In the genomic region with DNA sequence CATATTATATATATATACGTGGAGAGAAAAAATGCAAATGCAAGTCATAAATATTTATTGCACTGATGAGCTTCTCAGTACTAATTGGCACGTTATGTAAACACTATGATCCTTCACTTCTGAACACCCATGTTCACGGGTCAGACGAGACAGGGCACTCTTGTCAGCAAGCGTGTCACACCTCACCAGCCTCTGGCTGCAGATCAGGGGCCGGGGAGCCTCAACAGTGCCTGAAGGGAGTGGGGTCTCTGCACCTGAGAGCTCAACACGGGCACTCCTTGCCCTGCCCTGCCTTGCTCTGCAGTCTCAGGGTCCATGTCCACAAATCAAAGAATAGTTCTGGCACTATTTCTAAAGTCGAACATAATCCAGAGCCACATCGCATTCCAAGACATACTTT, we compare ENCODE assay signal across 9 cellular contexts.
DNase-seq lines count a peak whose midpoint lies in the region; ATAC-seq and TF ChIP-seq lines count a peak whose summit lies in the region.
"Had no signal": no experiment of that assay in that cellular context is flagged by ENCODE, and none has a peak within 500 bp of the region (broad histone marks: within the 10 kb centered on the region; RNA-seq: fewer than 3 reads in every experiment).

No MANE protein-coding gene starts in this region.

- no peaks in the 10 kb centered on the region; the same call in 1 of the 2 replicates for H4K20me1 ChIP-seq in OCI-LY3 (ENCODE audit: insufficient read depth, low read length)
- H4K20me1 ChIP-seq: BLaER1 had no signal

- H3K27me3 ChIP-seq in OCI-LY3 (ENCODE audit: low read depth, low read length): no peaks in the 10 kb centered on the region
- peaks cover 47% of the 10 kb centered on the region for H3K27me3 ChIP-seq in iPS-15b (ENCODE audit: control insufficient read depth, insufficient read depth, low read length)
- H3K27me3 ChIP-seq: BLaER1 had no signal

- H3K27ac Mint-ChIP-seq in activated T-cell treated with anti-CD3 and anti-CD28 coated beads, Interleukin-2, amount 50 U/mL, for 24 hours: peak overlapping the region; percentile 97
- H3K27ac Mint-ChIP-seq in stimulated activated naive CD8-positive, alpha-beta T cell treated with anti-CD3 and anti-CD28 coated beads, Interleukin-15, amount 100 ng/mL, for 72 hours: peak overlapping the region in 1 of 2 donors; percentile 92

- 0 out of 2 replicates have a peak overlapping the region, but pooled peaks have one; percentile 16 for H3K27ac ChIP-seq in OCI-LY3 (ENCODE audit: low read length)
- H3K27ac ChIP-seq: BLaER1 had no signal

- H3K4me3 ChIP-seq in OCI-LY3 (ENCODE audit: low read length) (peak overlapping the region; percentile 81), iPS-15b (ENCODE audit: low read depth, low read length) (peak overlapping the region; percentile 58)
- H3K4me3 ChIP-seq: BLaER1 had no signal

- H3K4me1 ChIP-seq in OCI-LY3 (ENCODE audit: low read length) (peaks cover 20% of the 10 kb centered on the region; the same call in 1 of the 2 replicates), iPS-15b (ENCODE audit: control insufficient read depth, insufficient read depth, low read length) (peaks cover 8% of the 10 kb centered on the region)
- H3K4me1 ChIP-seq: BLaER1 had no signal

- no peak for TF ChIP-seq CTCF in OCI-LY3 (IDR thresholded peaks at IDR 0.05; ENCODE audit: low read depth, low read length)

- H3K36me3 ChIP-seq in OCI-LY3 (replicated peaks; ENCODE audit: low read depth, low read length): peaks cover 11% of the 10 kb centered on the region
- no peaks in the 10 kb centered on the region for H3K36me3 ChIP-seq in iPS-15b (ENCODE audit: control insufficient read depth, insufficient read depth, low read length)
- H3K36me3 ChIP-seq: BLaER1 had no signal

- H3K9me3 Mint-ChIP-seq in activated T-cell treated with anti-CD3 and anti-CD28 coated beads, Interleukin-2, amount 50 U/mL, for 24 hours: peaks cover 6% of the 10 kb centered on the region
- peaks cover 0 to 8% of the 10 kb centered on the region in 2 donors for H3K9me3 Mint-ChIP-seq in stimulated activated naive CD8-positive, alpha-beta T cell treated with anti-CD3 and anti-CD28 coated beads, Interleukin-15, amount 100 ng/mL, for 72 hours

- H3K27me3 Mint-ChIP-seq in activated T-cell treated with anti-CD3 and anti-CD28 coated beads, Interleukin-2, amount 50 U/mL, for 24 hours: no peaks in the 10 kb centered on the region
- no peaks in the 10 kb centered on the region for H3K27me3 Mint-ChIP-seq in stimulated activated naive CD8-positive, alpha-beta T cell treated with anti-CD3 and anti-CD28 coated beads, Interleukin-15, amount 100 ng/mL, for 72 hours

- in situ Hi-C loops in KBM-7 (cut with MboI; ENCODE audit: low pct_unique_long_range_greater_than_20kb, low sequenced_read_pairs): no loop called here

- ATAC-seq in stimulated activated naive CD8-positive, alpha-beta T cell treated with anti-CD3 and anti-CD28 coated beads, Interleukin-15, amount 100 ng/mL, for 72 hours: no peak

- H3K9me3 ChIP-seq in OCI-LY3 (ENCODE audit: insufficient read depth, low read length) (no peaks in the 10 kb centered on the region), iPS-15b (ENCODE audit: control insufficient read depth, insufficient read depth, low read length) (no peaks in the 10 kb centered on the region)

- no peak for DNase-seq in activated T-cell treated with anti-CD3 and anti-CD28 coated beads, Interleukin-2, amount 50 U/mL, for 24 hours
- DNase-seq in activated T-cell treated with anti-CD3 and anti-CD28 coated beads, Interleukin-2, amount 50 U/mL, for 48 hours: no peak
- DNase-seq in stimulated activated naive CD8-positive, alpha-beta T cell treated with anti-CD3 and anti-CD28 coated beads, Interleukin-15, amount 100 ng/mL, for 72 hours: peak in 1 of 2 donors; percentile 9
- no peak for DNase-seq in Ammon's horn (ENCODE audit: low spot score)
- DNase-seq in activated gamma-delta T cell treated with Interleukin-2 at 50 U/mL for 16 hours: no peak
- no peak for DNase-seq in KBM-7

- peak overlapping the region; percentile 53; the same call in 1 of the 2 replicates for H3K9ac ChIP-seq in OCI-LY3 (ENCODE audit: low read length)
- H3K9ac ChIP-seq in iPS-15b (ENCODE audit: low read depth, low read length): no peak overlapping the region
- H3K9ac ChIP-seq: BLaER1 had no signal

- peak overlapping the region; percentile 86 for H3K4me3 Mint-ChIP-seq in activated T-cell treated with anti-CD3 and anti-CD28 coated beads, Interleukin-2, amount 50 U/mL, for 24 hours
- peak overlapping the region; percentile 83 to 91 for H3K4me3 Mint-ChIP-seq in stimulated activated naive CD8-positive, alpha-beta T cell treated with anti-CD3 and anti-CD28 coated beads, Interleukin-15, amount 100 ng/mL, for 72 hours

- peaks cover 32% of the 10 kb centered on the region for H3K79me2 ChIP-seq in OCI-LY3 (ENCODE audit: low read length)

- no peaks in the 10 kb centered on the region for H3K36me3 Mint-ChIP-seq in activated T-cell treated with anti-CD3 and anti-CD28 coated beads, Interleukin-2, amount 50 U/mL, for 24 hours (ENCODE audit: low read depth)

- peak overlapping the region; percentile 87 for H3K4me2 ChIP-seq in OCI-LY3 (ENCODE audit: low read length)
- H3K4me2 ChIP-seq: BLaER1 had no signal

- peaks cover 63% of the 10 kb centered on the region for H3K4me1 Mint-ChIP-seq in activated T-cell treated with anti-CD3 and anti-CD28 coated beads, Interleukin-2, amount 50 U/mL, for 24 hours (ENCODE audit: low read depth)
- peaks cover 63% of the 10 kb centered on the region for H3K4me1 Mint-ChIP-seq in stimulated activated naive CD8-positive, alpha-beta T cell treated with anti-CD3 and anti-CD28 coated beads, Interleukin-15, amount 100 ng/mL, for 72 hours

- no peak overlapping the region for H2AFZ ChIP-seq in OCI-LY3 (ENCODE audit: low read depth, low read length)
